8 cellular contexts compared by ENCODE assay signal in the genomic region with DNA sequence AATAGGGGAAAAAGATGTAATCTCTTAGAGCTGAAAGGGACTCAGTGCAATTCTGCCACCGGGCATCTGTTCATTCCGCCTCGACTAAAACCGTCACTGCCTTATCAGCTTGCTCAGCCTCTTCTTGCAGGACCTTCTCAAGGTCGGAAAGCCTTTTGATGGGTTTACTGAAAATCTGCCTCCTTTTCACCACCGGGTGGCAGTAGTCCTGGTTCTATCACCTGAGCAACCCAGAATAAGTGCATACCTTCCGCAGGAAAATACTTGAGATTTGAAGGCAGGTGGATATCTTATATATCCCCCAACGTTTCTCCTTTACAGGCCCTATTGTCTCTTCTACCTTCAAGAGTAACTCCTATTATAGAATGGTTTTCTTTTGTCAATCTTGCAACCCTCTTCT.
A peak's percentile ranks its signal among the peaks of the same experiment; 100 is the strongest.
DNase-seq lines count a peak whose midpoint lies in the region; ATAC-seq and TF ChIP-seq lines count a peak whose summit lies in the region.

No MANE protein-coding gene starts in this region.

- H3K27ac ChIP-seq in DND-41 (ENCODE audit: low read length): no peak overlapping the region

- H3K4me3 Mint-ChIP-seq in neural crest cell: no peak overlapping the region

- no peaks in the 10 kb centered on the region for H3K4me1 Mint-ChIP-seq in neural crest cell

- no peak overlapping the region for H3K27ac Mint-ChIP-seq in neural crest cell (ENCODE audit: unreplicated experiment)

- DNase-seq in DND-41 (peak; percentile 12), OCI-M1 (lab: John Stamatoyannopoulos, UW) (peak; percentile 16), cerebellar cortex (ENCODE audit: low spot score) (peak; percentile 5), neural crest cell (ENCODE audit: low read depth, low spot score) (peak; percentile 9), dedifferentiated amniotic fluid mesenchymal stem cell (ENCODE audit: extremely low spot score) (no peak)

- H3K79me2 ChIP-seq in DND-41 (ENCODE audit: insufficient read depth, low read length): no peaks in the 10 kb centered on the region

- H4K20me1 ChIP-seq in DND-41 (ENCODE audit: insufficient read depth, low read length): no peaks in the 10 kb centered on the region

- H3K9me3 ChIP-seq in DND-41 (ENCODE audit: insufficient read depth, low read length, severe bottlenecking): no peaks in the 10 kb centered on the region

- H3K4me1 ChIP-seq in DND-41 (ENCODE audit: insufficient read depth, low read length): no peaks in the 10 kb centered on the region

- H3K36me3 ChIP-seq in DND-41 (ENCODE audit: insufficient read depth, low read length): no peaks in the 10 kb centered on the region

- H3K4me3 ChIP-seq in DND-41 (ENCODE audit: low read depth in 1 of 2, low read length in 2 of 2): no peak overlapping the region

- H3K27me3 Mint-ChIP-seq in neural crest cell (ENCODE audit: low read depth): peaks cover 2% of the 10 kb centered on the region

- H3K9ac ChIP-seq in DND-41 (ENCODE audit: low read depth, low read length): no peak overlapping the region

- TF ChIP-seq CTCF in DND-41 (IDR thresholded peaks at IDR 0.05; ENCODE audit: borderline replicate concordance, extremely low read depth, low read length, poor library complexity, severe bottlenecking): peak; percentile 53
- peak; percentile 70 for TF ChIP-seq CTCF in neural crest cell (conservative IDR thresholded peaks at IDR 0.05)

- no peaks in the 10 kb centered on the region for H3K9me3 Mint-ChIP-seq in neural crest cell

- no peaks in the 10 kb centered on the region for H3K36me3 Mint-ChIP-seq in neural crest cell (ENCODE audit: low read depth)

- no peaks in the 10 kb centered on the region for H3K27me3 ChIP-seq in DND-41 (ENCODE audit: insufficient read depth, low read length, poor library complexity)

- ATAC-seq in DND-41 (ENCODE audit: insufficient read depth, low read depth) (no peak), GM21576 (IDR thresholded peaks at IDR 0.05; ENCODE audit: unreplicated experiment) (peak; percentile 49), HG03139 (IDR thresholded peaks at IDR 0.05; ENCODE audit: unreplicated experiment) (no peak)
- ATAC-seq in activated CD4-positive, CD25-positive, alpha-beta regulatory T cell treated with anti-CD3 and anti-CD28 coated beads, Interleukin-2, amount 50 U/mL, for 24 hours: no peak

- no peak overlapping the region for H2AFZ ChIP-seq in DND-41 (ENCODE audit: low read depth, low read length)

- H3K4me2 ChIP-seq in DND-41 (ENCODE audit: insufficient read depth, low read length): no peak overlapping the region
